Comparison of ENCODE assay signal across 1 cellular context in genomic region chr1:15620890-15621682, GRCh38.
TF ChIP-seq lines count a peak whose summit lies in the region.

No MANE protein-coding gene starts in this region.

TF ChIP-seq in K562, 482 proteins besides CTCF, POLR2A, EP300 and RAD21:
- TF ChIP-seq HDAC1 (IDR thresholded peaks at IDR 0.05) (no peak), HDGF (IDR thresholded peaks at IDR 0.05) (peak; percentile 72; the same call in 1 of the 2 replicates)
